ENCODE assay signal across 8 cellular contexts in genomic region chr1:64136749-64137568, GRCh38.
DNase-seq lines count a peak whose midpoint lies in the region; ATAC-seq and TF ChIP-seq lines count a peak whose summit lies in the region.

No MANE protein-coding gene starts in this region.

- H3K27ac Mint-ChIP-seq in activated CD4-positive, alpha-beta T cell treated with anti-CD3 and anti-CD28 coated beads, Interleukin-2, amount 10 ng/mL, durations not matched to agents 7 days and 5 days: no peak overlapping the region

- H3K9me3 ChIP-seq in lung (ENCODE audit: control insufficient read depth in 2 of 2, insufficient read depth in 1 of 2, low read length in 1 of 2): peaks cover 0 to 2% of the 10 kb centered on the region in 2 donors

- H3K27ac ChIP-seq in lung (ENCODE audit: low read depth in 1 of 2, low read length in 1 of 2): no peak overlapping the region

- in situ Hi-C loops in ACHN (cut with HindIII; ENCODE audit: low pct_ligation_motif_present, low pct_unique_long_range_greater_than_20kb, low sequenced_read_pairs): no loop called here

- H3K4me1 ChIP-seq in lung (ENCODE audit: control insufficient read depth in 2 of 2, insufficient read depth in 2 of 2, low read length in 2 of 2): no peaks in the 10 kb centered on the region

- peaks cover 2% of the 10 kb centered on the region for H3K4me1 Mint-ChIP-seq in activated CD4-positive, alpha-beta T cell treated with anti-CD3 and anti-CD28 coated beads, Interleukin-2, amount 10 ng/mL, durations not matched to agents 7 days and 5 days

- peak; percentile 57 for TF ChIP-seq CTCF in lung (IDR thresholded peaks at IDR 0.05; ENCODE audit: control extremely low read depth, extremely low read depth)

- H3K4me3 Mint-ChIP-seq in activated CD4-positive, alpha-beta T cell treated with anti-CD3 and anti-CD28 coated beads, Interleukin-2, amount 10 ng/mL, durations not matched to agents 7 days and 5 days: no peak overlapping the region

- 49 to 52% methylated on average over 10 of the region's 10 CpGs for WGBS in lung, 2 donors

- no peaks in the 10 kb centered on the region for H3K27me3 ChIP-seq in lung (ENCODE audit: control insufficient read depth, insufficient read depth)

- H3K27me3 Mint-ChIP-seq in activated CD4-positive, alpha-beta T cell treated with anti-CD3 and anti-CD28 coated beads, Interleukin-2, amount 10 ng/mL, durations not matched to agents 7 days and 5 days: peaks cover 4% of the 10 kb centered on the region

- ATAC-seq in GM18505 (IDR thresholded peaks at IDR 0.05; ENCODE audit: unreplicated experiment): peak; percentile 80
- ATAC-seq in HG03342 (IDR thresholded peaks at IDR 0.05; ENCODE audit: unreplicated experiment): peak; percentile 75
- ATAC-seq in lung (ENCODE audit: insufficient read depth, low FRiP score): peak; percentile 81

- H3K9me3 Mint-ChIP-seq in activated CD4-positive, alpha-beta T cell treated with anti-CD3 and anti-CD28 coated beads, Interleukin-2, amount 10 ng/mL, durations not matched to agents 7 days and 5 days: no peaks in the 10 kb centered on the region

- peak; percentile 73 for DNase-seq in ACHN
- peak; percentile 79 for DNase-seq in NCI-H446 treated with DMSO at 0.1 percent for 48 hours (lab: John Stamatoyannopoulos, UW)
- peak; percentile 75 for DNase-seq in activated CD4-positive, alpha-beta T cell treated with anti-CD3 and anti-CD28 coated beads, Interleukin-2, amount 10 ng/mL, durations not matched to agents 7 days and 5 days
- peak; percentile 39 to 84 for DNase-seq in dermis microvascular lymphatic vessel endothelial cell (ENCODE audit: low read depth in 2 of 2)
- peak; percentile 80 for DNase-seq in lung (ENCODE audit: low spot score)
- peak; percentile 35 for DNase-seq in stimulated activated CD8-positive, alpha-beta memory T cell treated with anti-CD3 and anti-CD28 coated beads, Interleukin-12 subunit alpha, Interleukin-12 subunit beta, amount 100 ng/mL, for 1 hour (ENCODE audit: low read depth)

- H3K36me3 Mint-ChIP-seq in activated CD4-positive, alpha-beta T cell treated with anti-CD3 and anti-CD28 coated beads, Interleukin-2, amount 10 ng/mL, durations not matched to agents 7 days and 5 days (ENCODE audit: low read depth): no peaks in the 10 kb centered on the region

- peaks cover 0 to 2% of the 10 kb centered on the region in 2 donors for H3K36me3 ChIP-seq in lung (ENCODE audit: control insufficient read depth in 2 of 2, insufficient read depth in 2 of 2, low read length in 2 of 2)

- no peak overlapping the region for H3K4me3 ChIP-seq in lung

- POLR2A ChIA-PET in activated CD4-positive, alpha-beta T cell treated with anti-CD3 and anti-CD28 coated beads, Interleukin-2, amount 10 ng/mL, durations not matched to agents 7 days and 5 days (lab: Charles Lee): no interaction called here

- CTCF ChIA-PET in activated CD4-positive, alpha-beta T cell treated with anti-CD3 and anti-CD28 coated beads, Interleukin-2, amount 10 ng/mL, durations not matched to agents 7 days and 5 days (lab: Charles Lee): interaction anchor here (0.6 to 1.9 kb wide), 7 partner anchors 12 to 733 kb away, joined by 3 to 8 read pairs (median 3); no protein-coding TSS in a partner anchor

- no peak for TF ChIP-seq POLR2A in GM18505 (IDR thresholded peaks at IDR 0.05; ENCODE audit: borderline replicate concordance, extremely low read depth, insufficient read depth, insufficient read length)
